ENCODE assay signal across 1 cellular context in genomic region chr1:156414440-156415064, GRCh38.
A peak's percentile ranks its signal among the peaks of the same experiment; 100 is the strongest.
TF ChIP-seq lines count a peak whose summit lies in the region.

No MANE protein-coding gene starts in this region.

TF ChIP-seq in H1, 55 proteins besides CTCF, POLR2A, EP300 and RAD21 (continued from another document):
- TF ChIP-seq SIN3A (conservative IDR thresholded peaks at IDR 0.05 in 1 of 2, IDR thresholded peaks at IDR 0.05 in 1 of 2; ENCODE audit: low read depth in 1 of 2, low read length in 2 of 2) (peak in 1 of 2 experiments; percentile 49; a peak in 1 of 4 replicates), YY1 (IDR thresholded peaks at IDR 0.05; ENCODE audit: low read depth, low read length) (peak; percentile 81; the same call in 1 of the 2 replicates), BACH1 (IDR thresholded peaks at IDR 0.05; ENCODE audit: low read length) (no peak), USF2 (IDR thresholded peaks at IDR 0.05; ENCODE audit: low read length) (no peak), SUZ12 (IDR thresholded peaks at IDR 0.05; ENCODE audit: low read length) (no peak), SAP30 (IDR thresholded peaks at IDR 0.05; ENCODE audit: insufficient read depth, insufficient replicate concordance, low read length) (no peak), EGR1 (IDR thresholded peaks at IDR 0.05; ENCODE audit: borderline replicate concordance, low read depth, low read length) (no peak), RXRA (IDR thresholded peaks at IDR 0.05; ENCODE audit: insufficient read depth, low read depth, low read length) (no peak), RBBP5 (IDR thresholded peaks at IDR 0.05; ENCODE audit: borderline replicate concordance, low read depth, low read length) (no peak), CREB1 (IDR thresholded peaks at IDR 0.05) (no peak), BRCA1 (IDR thresholded peaks at IDR 0.05; ENCODE audit: low read depth, low read length) (no peak), MAX (IDR thresholded peaks at IDR 0.05) (no peak), ATF2 (IDR thresholded peaks at IDR 0.05; ENCODE audit: low read length) (no peak), CEBPB (IDR thresholded peaks at IDR 0.05; ENCODE audit: low read depth, low read length) (no peak), BCL11A (IDR thresholded peaks at IDR 0.05; ENCODE audit: low read depth in 2 of 2, low read length in 2 of 2) (no peak), ATF3 (IDR thresholded peaks at IDR 0.05; ENCODE audit: insufficient read depth, low read depth, low read length) (no peak), CHD2 (IDR thresholded peaks at IDR 0.05; ENCODE audit: low read length) (no peak), PHF8 (conservative IDR thresholded peaks at IDR 0.05; ENCODE audit: low read depth, low read length) (no peak), HDAC2 (IDR thresholded peaks at IDR 0.05; ENCODE audit: borderline replicate concordance in 1 of 2, low read depth in 2 of 2, low read length in 2 of 2) (0 out of 4 replicates have a peak, but pooled peaks of 1 of the 2 experiments have one; percentile 41)
TF ChIP-seq in H1: peak in this region for 3.
